ENCODE assay signal across 14 cellular contexts in genomic region chr7:55441002-55441401, GRCh38.
DNase-seq lines count a peak whose midpoint lies in the region; ATAC-seq and TF ChIP-seq lines count a peak whose summit lies in the region.
"Had no signal": no experiment of that assay in that cellular context is flagged by ENCODE, and none has a peak within 500 bp of the region (broad histone marks: within the 10 kb centered on the region; RNA-seq: fewer than 3 reads in every experiment).

No MANE protein-coding gene starts in this region.

- no peak overlapping the region for H2AFZ ChIP-seq in SK-N-SH (ENCODE audit: low read depth)

- TF ChIP-seq POLR2A in esophagus squamous epithelium (IDR thresholded peaks at IDR 0.05), result no peak

- no peaks in the 10 kb centered on the region for H3K9me3 Mint-ChIP-seq in HFFc6
- peaks cover 0 to 3% (median 0%) of the 10 kb centered on the region in 5 experiments for H3K9me3 Mint-ChIP-seq in brain
- H3K9me3 Mint-ChIP-seq: CD8-positive, alpha-beta T cell; H9 had no signal

- H4K20me1 ChIP-seq in SK-N-SH (ENCODE audit: insufficient read depth), result no peaks in the 10 kb centered on the region

- no peak overlapping the region for H3K4me2 ChIP-seq in SK-N-SH

- intact Hi-C loops in right cardiac atrium (cut with DNase I) (no loop called here), esophagus squamous epithelium (cut with DNase I) (no loop called here)

- H3K27me3 ChIP-seq in SK-N-SH (ENCODE audit: insufficient read depth), result no peaks in the 10 kb centered on the region
- H3K27me3 ChIP-seq in thymus (ENCODE audit: control insufficient read depth, insufficient read depth), result no peaks in the 10 kb centered on the region
- H3K27me3 ChIP-seq in right cardiac atrium (ENCODE audit: control insufficient read depth, insufficient read depth), result no peaks in the 10 kb centered on the region
- H3K27me3 ChIP-seq in esophagus squamous epithelium, result no peaks in the 10 kb centered on the region
- H3K27me3 ChIP-seq: BLaER1 treated with 17β-estradiol and CSF1 and Interleukin-3, amounts not matched to agents 10 nM and 100 nM had no signal

- POLR2A ChIA-PET in SK-N-SH (lab: Yijun Ruan, JAX), result no interaction called here

- H3K9me2 ChIP-seq in SK-N-SH, result no peaks in the 10 kb centered on the region

- H3K79me2 ChIP-seq in SK-N-SH (ENCODE audit: insufficient read depth), result no peaks in the 10 kb centered on the region

- no peak for ATAC-seq in SK-N-SH treated with all-trans-retinoic acid at 6 μM for 48 hours
- no peak for ATAC-seq in right cardiac atrium
- ATAC-seq: CD8-positive, alpha-beta T cell had no signal

- DNase-seq in SK-N-SH (no peak), HFFc6 (no peak), right cardiac atrium (no peak), esophagus squamous epithelium (lab: John Stamatoyannopoulos, UW) (no peak), midbrain (lab: John Stamatoyannopoulos, UW) (no peak)
- DNase-seq: Calu3; CD8-positive, alpha-beta T cell; H9 had no signal

- H3K4me1 ChIP-seq in SK-N-SH (ENCODE audit: control insufficient read depth in 1 of 2, insufficient read depth in 2 of 2, low read depth in 1 of 2, low read length in 1 of 2), result peaks cover 16 to 42% of the 10 kb centered on the region in 2 experiments
- H3K4me1 ChIP-seq in thymus (ENCODE audit: control insufficient read depth, insufficient read depth, low read length), result peaks cover 48% of the 10 kb centered on the region
- no peaks in the 10 kb centered on the region for H3K4me1 ChIP-seq in right cardiac atrium (ENCODE audit: control insufficient read depth, insufficient read depth, low read length)
- no peaks in the 10 kb centered on the region for H3K4me1 ChIP-seq in esophagus squamous epithelium

- H3K4me1 Mint-ChIP-seq in HFFc6 (ENCODE audit: low read depth) (peaks cover 44% of the 10 kb centered on the region), brain (peaks cover 34% of the 10 kb centered on the region)

- no peaks in the 10 kb centered on the region for H3K36me3 Mint-ChIP-seq in HFFc6 (ENCODE audit: low read depth)
- H3K36me3 Mint-ChIP-seq in brain, result no peaks in the 10 kb centered on the region
- H3K36me3 Mint-ChIP-seq: CD8-positive, alpha-beta T cell had no signal

- H3K36me3 ChIP-seq in SK-N-SH (replicated peaks in 1 of 2; ENCODE audit: control insufficient read depth in 1 of 2, insufficient read depth in 2 of 2, low read length in 1 of 2) (no peaks in the 10 kb centered on the region), thymus (ENCODE audit: control insufficient read depth, insufficient read depth) (no peaks in the 10 kb centered on the region), esophagus squamous epithelium (no peaks in the 10 kb centered on the region)
- H3K36me3 ChIP-seq: BLaER1 treated with 17β-estradiol and CSF1 and Interleukin-3, amounts not matched to agents 10 nM and 100 nM had no signal

- H3K9ac ChIP-seq in SK-N-SH, result no peak overlapping the region
- H3K9ac ChIP-seq: BLaER1 treated with 17β-estradiol and CSF1 and Interleukin-3, amounts not matched to agents 10 nM and 100 nM had no signal

- H3K4me3 Mint-ChIP-seq in HFFc6 (no peak overlapping the region), brain (no peak overlapping the region)
- H3K4me3 Mint-ChIP-seq: B cell; CD8-positive, alpha-beta T cell; H9 had no signal

- H3F3A ChIP-seq in SK-N-SH (replicated peaks; ENCODE audit: insufficient read depth), result peaks cover 7% of the 10 kb centered on the region

- TF ChIP-seq RAD21 in SK-N-SH (IDR thresholded peaks at IDR 0.05; ENCODE audit: low read length), result no peak

- H3K27ac ChIP-seq in SK-N-SH (ENCODE audit: low read depth in 2 of 2, low read length in 1 of 2) (peak overlapping the region; percentile 64 to 66; a peak in 3 of 4 replicates), thymus (ENCODE audit: low read depth) (no peak overlapping the region), right cardiac atrium (ENCODE audit: low read length) (no peak overlapping the region), esophagus squamous epithelium (no peak overlapping the region)
- H3K27ac ChIP-seq: 22Rv1 had no signal

- CTCF ChIA-PET in SK-N-SH (lab: Yijun Ruan, JAX), result interaction anchor here (1.4 to 1.7 kb wide), 2 partner anchors 153 to 200 kb away, joined by 3 to 7 read pairs; no protein-coding TSS in a partner anchor

- TF ChIP-seq EP300 in SK-N-SH (IDR thresholded peaks at IDR 0.05; ENCODE audit: borderline replicate concordance in 1 of 2, low read depth in 1 of 2, low read length in 1 of 2), result no peak

- WGBS in SK-N-SH (ENCODE audit: low lambda C conversion rate), result 99% methylated on average over 5 of the region's 5 CpGs
- 94% methylated on average over 5 of the region's 5 CpGs for WGBS in thymus
- WGBS in right cardiac atrium, result 94% methylated on average over 5 of the region's 5 CpGs
- WGBS in esophagus squamous epithelium, 2 donors, result 89 to 92% methylated on average over 5 of the region's 5 CpGs

- TF ChIP-seq CTCF in SK-N-SH (IDR thresholded peaks at IDR 0.05) (no peak), HFFc6 (IDR thresholded peaks at IDR 0.05) (no peak), brain (conservative IDR thresholded peaks at IDR 0.05) (no peak), esophagus squamous epithelium (IDR thresholded peaks at IDR 0.05) (no peak)

- H3K27me3 Mint-ChIP-seq in HFFc6 (ENCODE audit: insufficient read depth), result peaks cover 2% of the 10 kb centered on the region
- peaks cover 4% of the 10 kb centered on the region for H3K27me3 Mint-ChIP-seq in brain
- H3K27me3 Mint-ChIP-seq: B cell had no signal

- H3K27ac Mint-ChIP-seq in HFFc6 (peak overlapping the region; percentile 86; the same call in 1 of the 2 replicates), brain (peak overlapping the region in 3 of 5 experiments; percentile 70 to 76 (median 74))
- H3K27ac Mint-ChIP-seq: B cell; CD8-positive, alpha-beta T cell; H9 had no signal

- H3K9me3 ChIP-seq in SK-N-SH (no peaks in the 10 kb centered on the region), thymus (ENCODE audit: control insufficient read depth) (no peaks in the 10 kb centered on the region), right cardiac atrium (ENCODE audit: control insufficient read depth, low read length) (no peaks in the 10 kb centered on the region), esophagus squamous epithelium (no peaks in the 10 kb centered on the region)

- H3K4me3 ChIP-seq in SK-N-SH (ENCODE audit: low read depth in 2 of 2, low read length in 1 of 2) (no peak overlapping the region), thymus (ENCODE audit: low read length) (peak overlapping the region; percentile 52), right cardiac atrium (ENCODE audit: low read length) (no peak overlapping the region), esophagus squamous epithelium (no peak overlapping the region)
- H3K4me3 ChIP-seq: BLaER1 treated with 17β-estradiol and CSF1 and Interleukin-3, amounts not matched to agents 10 nM and 100 nM had no signal

TF ChIP-seq in SK-N-SH, 30 proteins besides CTCF, POLR2A, EP300 and RAD21:
- TF ChIP-seq MAX (IDR thresholded peaks at IDR 0.05; ENCODE audit: low read depth), result no peak

TF ChIP-seq in SK-N-SH treated with all-trans-retinoic acid at 6 μM for 48 hours, 23 proteins besides CTCF, POLR2A, EP300 and RAD21 (continues in another document):
- TF ChIP-seq ZFP30 (CRISPR knock-in tag; IDR thresholded peaks at IDR 0.05) (no peak), GLIS3 (CRISPR knock-in tag; IDR thresholded peaks at IDR 0.05) (no peak), CSDC2 (CRISPR knock-in tag; IDR thresholded peaks at IDR 0.05) (no peak), ZC3H10 (CRISPR knock-in tag; IDR thresholded peaks at IDR 0.05) (no peak), TSHZ2 (CRISPR knock-in tag; IDR thresholded peaks at IDR 0.05) (no peak), ZNF8 (CRISPR knock-in tag; IDR thresholded peaks at IDR 0.05) (no peak), CSRNP3 (CRISPR knock-in tag; IDR thresholded peaks at IDR 0.05) (no peak), TCF4 (CRISPR knock-in tag; IDR thresholded peaks at IDR 0.05; ENCODE audit: borderline replicate concordance) (no peak), ZNF565 (CRISPR knock-in tag; conservative IDR thresholded peaks at IDR 0.05; ENCODE audit: low read depth) (no peak), TOX (CRISPR knock-in tag; IDR thresholded peaks at IDR 0.05; ENCODE audit: borderline replicate concordance) (no peak), PPARA (CRISPR knock-in tag; IDR thresholded peaks at IDR 0.05; ENCODE audit: borderline replicate concordance) (no peak), SNAI2 (CRISPR knock-in tag; IDR thresholded peaks at IDR 0.05) (no peak), ESRRG (CRISPR knock-in tag; IDR thresholded peaks at IDR 0.05) (no peak)

Comparison
In these comparisons a context has a peak if more than half of its experiments do, and no peak if none do; other contexts are left out.
1. H3K27ac ChIP-seq: peak in SK-N-SH (2 of 2); none in thymus (single experiment), right cardiac atrium (single experiment) and esophagus squamous epithelium (0 of 4).